21 cellular contexts compared by ENCODE assay signal in the genomic region with DNA sequence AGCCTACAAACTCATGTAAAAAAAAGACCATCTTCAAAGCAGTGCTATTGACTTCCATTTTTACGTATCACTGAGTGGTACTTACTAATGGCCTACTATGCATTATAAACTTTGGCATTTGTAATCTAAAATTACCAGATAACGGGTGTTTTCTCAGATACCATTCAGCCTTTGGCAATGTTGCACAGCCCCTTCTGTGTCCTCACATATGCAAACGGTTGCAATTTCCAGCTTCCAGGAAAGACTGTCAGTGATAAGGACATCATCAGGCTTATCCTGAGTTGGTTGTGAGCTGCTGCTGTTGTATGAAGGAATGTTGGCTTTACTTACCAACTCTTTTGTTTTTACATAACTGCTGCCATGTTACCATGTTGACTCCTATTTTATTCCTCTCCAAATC. TPM values are rescaled to one million over a fixed set of nuclear protein-coding genes. Genes with fewer than 3 reads are reported as not detected.
DNase-seq lines count a peak whose midpoint lies in the region; ATAC-seq and TF ChIP-seq lines count a peak whose summit lies in the region.
"Had no signal": no experiment of that assay in that cellular context is flagged by ENCODE, and none has a peak within 500 bp of the region (broad histone marks: within the 10 kb centered on the region; RNA-seq: fewer than 3 reads in every experiment).

No MANE protein-coding gene starts in this region.

- H3K9me3 ChIP-seq in SK-N-SH (no peaks in the 10 kb centered on the region), Loucy (ENCODE audit: insufficient read depth, low read depth, low read length) (no peaks in the 10 kb centered on the region)
- H3K9me3 ChIP-seq: A549 had no signal

- H3K27ac Mint-ChIP-seq in nephron, result peak overlapping the region; percentile 81 to 90 (median 89)
- H3K27ac Mint-ChIP-seq: CD4-positive, alpha-beta memory T cell; HFFc6 had no signal

- H2AFZ ChIP-seq in SK-N-SH (ENCODE audit: low read depth), result no peak overlapping the region
- no peak overlapping the region for H2AFZ ChIP-seq in Loucy (ENCODE audit: low read length)

- H3K9me2 ChIP-seq in SK-N-SH (no peaks in the 10 kb centered on the region), Loucy (replicated peaks; ENCODE audit: low read depth, low read length) (no peaks in the 10 kb centered on the region)

- H3K4me2 ChIP-seq in SK-N-SH, result no peak overlapping the region
- peak overlapping the region; percentile 67 for H3K4me2 ChIP-seq in Loucy (ENCODE audit: low read depth, low read length, poor library complexity, severe bottlenecking)
- H3K4me2 ChIP-seq: A549 had no signal

- H3F3A ChIP-seq in SK-N-SH (replicated peaks; ENCODE audit: insufficient read depth) (no peaks in the 10 kb centered on the region), Loucy (ENCODE audit: low read depth) (peaks cover 24% of the 10 kb centered on the region)

- POLR2A ChIA-PET in SK-N-SH (lab: Yijun Ruan, JAX), result no interaction called here

- ATAC-seq in SK-N-SH treated with all-trans-retinoic acid at 6 μM for 48 hours, result no peak
- no peak for ATAC-seq in HG03280 (IDR thresholded peaks at IDR 0.05; ENCODE audit: unreplicated experiment)
- ATAC-seq in HG02885 (IDR thresholded peaks at IDR 0.05; ENCODE audit: poor library complexity, unreplicated experiment), result no peak
- ATAC-seq: HCT116 had no signal

- no peak overlapping the region for H3K9ac ChIP-seq in SK-N-SH
- peak overlapping the region; percentile 42 for H3K9ac ChIP-seq in Loucy (ENCODE audit: low read depth, low read length, poor library complexity, severe bottlenecking)

- WGBS in SK-N-SH (ENCODE audit: low lambda C conversion rate), result 45% methylated on average over 3 of the region's 3 CpGs

- no peak for TF ChIP-seq POLR2A in erythroblast (IDR thresholded peaks at IDR 0.05; ENCODE audit: low read length)

- no peaks in the 10 kb centered on the region for H3K27me3 ChIP-seq in SK-N-SH (ENCODE audit: insufficient read depth)
- H3K27me3 ChIP-seq in Loucy (ENCODE audit: insufficient read depth, low read length, poor library complexity, severe bottlenecking), result no peaks in the 10 kb centered on the region

- TF ChIP-seq CTCF in SK-N-SH (IDR thresholded peaks at IDR 0.05), result no peak
- no peak for TF ChIP-seq CTCF in Loucy (conservative IDR thresholded peaks at IDR 0.05; ENCODE audit: low read length)
- no peak for TF ChIP-seq CTCF in nephron (IDR thresholded peaks at IDR 0.05; ENCODE audit: unreplicated experiment in 3 of 3)

- CTCF ChIA-PET in SK-N-SH (lab: Yijun Ruan, JAX), result interaction anchor here (1.0 to 1.8 kb wide), 3 partner anchors 40 to 75 kb away, joined by 3 to 8 read pairs (median 3); no protein-coding TSS in a partner anchor

- peaks cover 75% of the 10 kb centered on the region for H3K4me1 Mint-ChIP-seq in nephron

- H3K36me3 ChIP-seq in SK-N-SH (replicated peaks in 1 of 2; ENCODE audit: control insufficient read depth in 1 of 2, insufficient read depth in 2 of 2, low read length in 1 of 2) (no peaks in the 10 kb centered on the region), Loucy (ENCODE audit: insufficient read depth, low read length) (no peaks in the 10 kb centered on the region)

- H3K4me3 Mint-ChIP-seq in nephron, result no peak overlapping the region
- H3K4me3 Mint-ChIP-seq: CD4-positive, alpha-beta memory T cell; HFFc6 had no signal

- no peaks in the 10 kb centered on the region for H4K20me1 ChIP-seq in SK-N-SH (ENCODE audit: insufficient read depth)
- H4K20me1 ChIP-seq in Loucy (ENCODE audit: insufficient read depth, low read length, poor library complexity, severe bottlenecking), result no peaks in the 10 kb centered on the region

- H3K79me2 ChIP-seq in SK-N-SH (ENCODE audit: insufficient read depth), result no peaks in the 10 kb centered on the region
- H3K79me2 ChIP-seq in Loucy (ENCODE audit: insufficient read depth, low read length), result peaks cover 3% of the 10 kb centered on the region; the same call in 1 of the 2 replicates

- H3K4me3 ChIP-seq in SK-N-SH (ENCODE audit: low read depth in 2 of 2, low read length in 1 of 2), result no peak overlapping the region
- peak overlapping the region; percentile 37 for H3K4me3 ChIP-seq in Loucy (ENCODE audit: low read length, poor library complexity, severe bottlenecking)
- H3K4me3 ChIP-seq: A549 had no signal

- no peaks in the 10 kb centered on the region for H3K27me3 Mint-ChIP-seq in nephron (ENCODE audit: low read depth)

- no peaks in the 10 kb centered on the region for H3K9me3 Mint-ChIP-seq in nephron
- H3K9me3 Mint-ChIP-seq: HFFc6 had no signal

- TF ChIP-seq RAD21 in SK-N-SH (IDR thresholded peaks at IDR 0.05; ENCODE audit: low read length), result no peak

- H3K4me1 ChIP-seq in SK-N-SH (ENCODE audit: control insufficient read depth in 1 of 2, insufficient read depth in 2 of 2, low read depth in 1 of 2, low read length in 1 of 2), result peaks cover 0 to 12% of the 10 kb centered on the region in 2 experiments; a peak in 1 of 4 replicates
- H3K4me1 ChIP-seq in Loucy (ENCODE audit: insufficient read depth, low read length, poor library complexity, severe bottlenecking), result peaks cover 75% of the 10 kb centered on the region
- H3K4me1 ChIP-seq: A549 had no signal

- DNase-seq in SK-N-SH, result no peak
- DNase-seq in erythroblast (lab: John Stamatoyannopoulos, UW), result peak; percentile 39 to 62
- no peak for DNase-seq in NCI-H2081 (lab: John Stamatoyannopoulos, UW)
- DNase-seq: AML-193; CD4-positive, alpha-beta memory T cell; DMS153; DMS79; GDM1; GOT3; H7 had no signal

- no peak overlapping the region for H3K27ac ChIP-seq in SK-N-SH (ENCODE audit: low read depth in 2 of 2, low read length in 1 of 2)
- H3K27ac ChIP-seq: 22Rv1, A549, C4-2B had no signal

- TF ChIP-seq EP300 in SK-N-SH (IDR thresholded peaks at IDR 0.05; ENCODE audit: borderline replicate concordance in 1 of 2, low read depth in 1 of 2, low read length in 1 of 2), result no peak

- no peaks in the 10 kb centered on the region for H3K36me3 Mint-ChIP-seq in nephron (ENCODE audit: low read depth)

TF ChIP-seq in SK-N-SH, 30 proteins besides CTCF, POLR2A, EP300 and RAD21:
- 0 out of 2 replicates have a peak, but pooled peaks have one; percentile 23 for TF ChIP-seq RCOR1 (IDR thresholded peaks at IDR 0.05; ENCODE audit: low read length)
- TF ChIP-seq, protein P1, sequence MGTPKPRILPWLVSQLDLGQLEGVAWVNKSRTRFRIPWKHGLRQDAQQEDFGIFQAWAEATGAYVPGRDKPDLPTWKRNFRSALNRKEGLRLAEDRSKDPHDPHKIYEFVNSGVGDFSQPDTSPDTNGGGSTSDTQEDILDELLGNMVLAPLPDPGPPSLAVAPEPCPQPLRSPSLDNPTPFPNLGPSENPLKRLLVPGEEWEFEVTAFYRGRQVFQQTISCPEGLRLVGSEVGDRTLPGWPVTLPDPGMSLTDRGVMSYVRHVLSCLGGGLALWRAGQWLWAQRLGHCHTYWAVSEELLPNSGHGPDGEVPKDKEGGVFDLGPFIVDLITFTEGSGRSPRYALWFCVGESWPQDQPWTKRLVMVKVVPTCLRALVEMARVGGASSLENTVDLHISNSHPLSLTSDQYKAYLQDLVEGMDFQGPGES (IDR thresholded peaks at IDR 0.05; ENCODE audit: low read depth, low read length), result no peak

TF ChIP-seq in SK-N-SH treated with all-trans-retinoic acid at 6 μM for 48 hours, 23 proteins besides CTCF, POLR2A, EP300 and RAD21 (continues in another document):
- TF ChIP-seq ZFP30 (CRISPR knock-in tag; IDR thresholded peaks at IDR 0.05), result no peak
- TF ChIP-seq BACH2 (CRISPR knock-in tag; IDR thresholded peaks at IDR 0.05; ENCODE audit: borderline replicate concordance), result no peak
- TF ChIP-seq, protein P2, sequence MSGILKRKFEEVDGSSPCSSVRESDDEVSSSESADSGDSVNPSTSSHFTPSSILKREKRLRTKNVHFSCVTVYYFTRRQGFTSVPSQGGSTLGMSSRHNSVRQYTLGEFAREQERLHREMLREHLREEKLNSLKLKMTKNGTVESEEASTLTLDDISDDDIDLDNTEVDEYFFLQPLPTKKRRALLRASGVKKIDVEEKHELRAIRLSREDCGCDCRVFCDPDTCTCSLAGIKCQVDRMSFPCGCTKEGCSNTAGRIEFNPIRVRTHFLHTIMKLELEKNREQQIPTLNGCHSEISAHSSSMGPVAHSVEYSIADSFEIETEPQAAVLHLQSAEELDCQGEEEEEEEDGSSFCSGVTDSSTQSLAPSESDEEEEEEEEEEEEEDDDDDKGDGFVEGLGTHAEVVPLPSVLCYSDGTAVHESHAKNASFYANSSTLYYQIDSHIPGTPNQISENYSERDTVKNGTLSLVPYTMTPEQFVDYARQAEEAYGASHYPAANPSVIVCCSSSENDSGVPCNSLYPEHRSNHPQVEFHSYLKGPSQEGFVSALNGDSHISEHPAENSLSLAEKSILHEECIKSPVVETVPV (CRISPR knock-in tag; IDR thresholded peaks at IDR 0.05), result no peak
- no peak for TF ChIP-seq GLIS3 (CRISPR knock-in tag; IDR thresholded peaks at IDR 0.05)
- no peak for TF ChIP-seq ZNF8 (CRISPR knock-in tag; IDR thresholded peaks at IDR 0.05)
- TF ChIP-seq RARB (CRISPR knock-in tag; IDR thresholded peaks at IDR 0.05), result no peak
- TF ChIP-seq ESRRG (CRISPR knock-in tag; IDR thresholded peaks at IDR 0.05), result no peak
- TF ChIP-seq OSR1 (CRISPR knock-in tag; IDR thresholded peaks at IDR 0.05), result no peak
- TF ChIP-seq TCF4 (CRISPR knock-in tag; IDR thresholded peaks at IDR 0.05; ENCODE audit: borderline replicate concordance), result no peak

RNA-seq across cellular contexts. Expression of a gene that starts 1.6 kb away (rescaled TPM):
- 0.05 and 0.11 TPM in 2 replicates for polyA plus RNA-seq in SK-N-SH (2012; rRNA removed)
- polyA plus RNA-seq in SK-N-SH (2012; cell fraction: cytosol; rRNA removed), result 0.04 and 0.06 TPM in 2 replicates
- 0.77 and 1.5 TPM in 2 replicates for polyA plus RNA-seq in SK-N-SH (2012; cell fraction: nucleus; rRNA removed)
- polyA plus RNA-seq: BJ had no signal

RNA-seq across cellular contexts. Expression of a gene that starts 50.3 kb away (rescaled TPM):
- 0.02 and 0.06 TPM in 2 replicates for polyA plus RNA-seq in SK-N-SH (2012; rRNA removed)
- 0.08 and 0.14 TPM in 2 replicates for polyA plus RNA-seq in SK-N-SH (2012; cell fraction: cytosol; rRNA removed)
- polyA plus RNA-seq in SK-N-SH (2012; cell fraction: nucleus; rRNA removed), result 0.21 and 0.42 TPM in 2 replicates
- polyA plus RNA-seq: BJ; CD4-positive, alpha-beta memory T cell had no signal

Comparison
In these comparisons a context has a peak if more than half of its experiments do, and no peak if none do; other contexts are left out.
1. DNase-seq: peak in erythroblast (2 of 2); none in SK-N-SH (single experiment) and NCI-H2081 (0 of 2).